ENCODE assay signal across 3 cellular contexts in genomic region chr16:70430667-70431536, GRCh38.
A peak's percentile ranks its signal among the peaks of the same experiment; 100 is the strongest.
TF ChIP-seq lines count a peak whose summit lies in the region.

No MANE protein-coding gene starts in this region.

TF ChIP-seq in SK-N-SH, 30 proteins besides CTCF, POLR2A, EP300 and RAD21:
- TF ChIP-seq CHD2 (IDR thresholded peaks at IDR 0.05; ENCODE audit: low read length, partially characterized antibody), result no peak
- no peak for TF ChIP-seq REST (IDR thresholded peaks at IDR 0.05; ENCODE audit: low read depth, low read length)
- no peak for TF ChIP-seq RFX5 (IDR thresholded peaks at IDR 0.05; ENCODE audit: low read length)
- TF ChIP-seq TCF12 (IDR thresholded peaks at IDR 0.05), result no peak

TF ChIP-seq in SK-N-SH treated with all-trans-retinoic acid at 6 μM for 48 hours, 23 proteins besides CTCF, POLR2A, EP300 and RAD21:
- no peak for TF ChIP-seq SNAI2 (CRISPR knock-in tag; IDR thresholded peaks at IDR 0.05)
- TF ChIP-seq OSR1 (CRISPR knock-in tag; IDR thresholded peaks at IDR 0.05), result no peak
- no peak for TF ChIP-seq ZFP3 (CRISPR knock-in tag; IDR thresholded peaks at IDR 0.05)
- TF ChIP-seq TOX (CRISPR knock-in tag; IDR thresholded peaks at IDR 0.05; ENCODE audit: borderline replicate concordance), result no peak
- no peak for TF ChIP-seq ZNF70 (CRISPR knock-in tag; IDR thresholded peaks at IDR 0.05)
- TF ChIP-seq TCF4 (CRISPR knock-in tag; IDR thresholded peaks at IDR 0.05; ENCODE audit: borderline replicate concordance), result no peak
- no peak for TF ChIP-seq BACH2 (CRISPR knock-in tag; IDR thresholded peaks at IDR 0.05; ENCODE audit: borderline replicate concordance)
- no peak for TF ChIP-seq TSHZ2 (CRISPR knock-in tag; IDR thresholded peaks at IDR 0.05)

TF ChIP-seq in GM12878, 131 proteins besides CTCF, POLR2A, EP300 and RAD21 (continues in another document):
- TF ChIP-seq ETV6 (conservative IDR thresholded peaks at IDR 0.05 in 1 of 2, IDR thresholded peaks at IDR 0.05 in 1 of 2; ENCODE audit: borderline replicate concordance in 1 of 2, low read depth in 1 of 2) (peak in 1 of 2 experiments; percentile 96; a peak in 2 of 4 replicates), CBX5 (IDR thresholded peaks at IDR 0.05; ENCODE audit: low read depth) (no peak), YBX1 (IDR thresholded peaks at IDR 0.05) (no peak; the same call in 1 of the 2 replicates), POLR2AphosphoS5 (IDR thresholded peaks at IDR 0.05; ENCODE audit: low read length) (peak; percentile 73), IKZF2 (IDR thresholded peaks at IDR 0.05) (peak; percentile 100), TCF3 (IDR thresholded peaks at IDR 0.05; ENCODE audit: borderline replicate concordance, insufficient read depth, low read depth, low read length) (0 out of 2 replicates have a peak, but pooled peaks have one; percentile 21), RBBP5 (conservative IDR thresholded peaks at IDR 0.05) (no peak), CREM (IDR thresholded peaks at IDR 0.05; ENCODE audit: low read depth) (peak; percentile 83; the same call in 1 of the 2 replicates), RFX5 (IDR thresholded peaks at IDR 0.05; ENCODE audit: low read depth, low read length) (no peak), BMI1 (IDR thresholded peaks at IDR 0.05; ENCODE audit: borderline replicate concordance) (peak; percentile 21; the same call in 1 of the 2 replicates), HCFC1 (IDR thresholded peaks at IDR 0.05; ENCODE audit: low read length) (no peak), CEBPZ (IDR thresholded peaks at IDR 0.05; ENCODE audit: low read depth, low read length) (no peak), ATF7 (IDR thresholded peaks at IDR 0.05; ENCODE audit: low read depth) (no peak; the same call in 1 of the 2 replicates), MTA2 (IDR thresholded peaks at IDR 0.05; ENCODE audit: low read depth) (peak; percentile 83), BCL3 (IDR thresholded peaks at IDR 0.05; ENCODE audit: borderline replicate concordance, insufficient read depth, low read depth, low read length, poor library complexity, severe bottlenecking) (peak; percentile 90), SP1 (IDR thresholded peaks at IDR 0.05; ENCODE audit: low read depth, low read length) (no peak), MXI1 (IDR thresholded peaks at IDR 0.05; ENCODE audit: low read depth, low read length) (peak; percentile 51; the same call in 1 of the 2 replicates), NR2F1 (conservative IDR thresholded peaks at IDR 0.05) (peak; percentile 97), ZBED1 (IDR thresholded peaks at IDR 0.05; ENCODE audit: borderline replicate concordance) (peak; percentile 90; the same call in 1 of the 2 replicates), ZBTB33 (IDR thresholded peaks at IDR 0.05) (no peak), EGR1 (IDR thresholded peaks at IDR 0.05; ENCODE audit: borderline replicate concordance in 1 of 2, low read depth in 2 of 2, low read length in 2 of 2) (peak in 1 of 2 experiments; percentile 95; a peak in 2 of 3 replicates), PBX3 (IDR thresholded peaks at IDR 0.05; ENCODE audit: insufficient replicate concordance, low read depth, low read length) (no peak), IRF5 (IDR thresholded peaks at IDR 0.05; ENCODE audit: borderline replicate concordance) (no peak), SMAD1 (IDR thresholded peaks at IDR 0.05; ENCODE audit: low read depth, partially characterized antibody) (peak; percentile 66), RAD51 (IDR thresholded peaks at IDR 0.05) (no peak), CBFB (IDR thresholded peaks at IDR 0.05; ENCODE audit: low read depth) (peak; percentile 67), BACH1 (IDR thresholded peaks at IDR 0.05; ENCODE audit: borderline replicate concordance) (peak; percentile 26), BCLAF1 (IDR thresholded peaks at IDR 0.05) (no peak), SIN3A (IDR thresholded peaks at IDR 0.05; ENCODE audit: low read depth, low read length) (no peak), RB1 (IDR thresholded peaks at IDR 0.05; ENCODE audit: borderline replicate concordance) (peak; percentile 57; the same call in 1 of the 2 replicates), NFIC (IDR thresholded peaks at IDR 0.05; ENCODE audit: low read depth, low read length) (no peak), SPI1 (IDR thresholded peaks at IDR 0.05; ENCODE audit: borderline replicate concordance, insufficient read depth, low read depth, low read length) (peak; percentile 99), E2F4 (IDR thresholded peaks at IDR 0.05; ENCODE audit: low read depth, low read length) (no peak), CHD1 (IDR thresholded peaks at IDR 0.05; ENCODE audit: low read depth, low read length) (no peak), ZNF24 (IDR thresholded peaks at IDR 0.05) (0 out of 2 replicates have a peak, but pooled peaks have one; percentile 4), IKZF1 (conservative IDR thresholded peaks at IDR 0.05) (peak; percentile 98), MAX (IDR thresholded peaks at IDR 0.05; ENCODE audit: low read depth, low read length) (no peak), SKIL (IDR thresholded peaks at IDR 0.05; ENCODE audit: low read depth, poor library complexity, severe bottlenecking) (peak; percentile 83), MEF2B (IDR thresholded peaks at IDR 0.05; ENCODE audit: partially characterized antibody, poor library complexity, severe bottlenecking) (peak; percentile 96)
